ENCODE assay signal across 30 cellular contexts in the genomic region with DNA sequence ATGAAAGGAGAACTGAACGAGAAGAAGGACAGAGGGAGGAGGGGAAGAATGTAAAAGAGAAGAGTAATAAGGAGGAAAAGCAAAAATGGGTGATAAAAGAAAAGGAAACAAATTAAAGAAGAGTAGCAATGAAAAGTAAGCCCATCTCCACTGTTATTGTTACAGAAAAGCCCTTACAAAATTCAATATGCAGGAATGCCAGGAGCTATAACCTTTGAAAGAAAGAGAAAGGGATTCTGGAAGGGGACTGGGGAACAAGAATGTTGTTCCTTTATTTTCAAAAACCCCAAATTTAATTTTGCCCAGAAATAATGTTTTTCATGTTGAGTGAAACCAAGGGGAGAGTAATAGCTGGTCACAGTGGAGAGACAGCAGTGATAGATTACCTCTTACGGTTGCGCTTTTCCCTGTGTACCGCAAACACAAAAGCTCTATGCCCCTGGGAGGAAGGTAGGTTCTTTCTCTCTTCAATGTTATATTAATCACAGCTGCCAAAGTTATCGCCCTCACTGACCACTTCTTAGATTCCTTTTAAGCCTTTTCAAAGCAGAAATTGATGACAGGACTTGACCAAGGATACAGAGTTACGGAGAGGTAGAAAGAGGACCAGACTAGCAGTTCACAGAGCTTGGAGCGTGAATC.
A peak's percentile ranks its signal among the peaks of the same experiment; 100 is the strongest.
DNase-seq lines count a peak whose midpoint lies in the region; ATAC-seq and TF ChIP-seq lines count a peak whose summit lies in the region.
"Had no signal": no experiment of that assay in that cellular context is flagged by ENCODE, and none has a peak within 500 bp of the region (broad histone marks: within the 10 kb centered on the region; RNA-seq: fewer than 3 reads in every experiment).

No MANE protein-coding gene starts in this region.

- H2BK15ac ChIP-seq in mesendoderm (replicated peaks; ENCODE audit: low read depth), result no peak overlapping the region

- no peaks in the 10 kb centered on the region for H3K27me3 ChIP-seq in HUES64 (ENCODE audit: insufficient read depth, low read length)
- no peaks in the 10 kb centered on the region for H3K27me3 ChIP-seq in dorsolateral prefrontal cortex
- no peaks in the 10 kb centered on the region for H3K27me3 ChIP-seq in mesendoderm (ENCODE audit: insufficient read depth, low read length, poor library complexity)
- H3K27me3 ChIP-seq: body of pancreas, gastrocnemius medialis, right lobe of liver, tibial nerve had no signal

- H3K9me3 Mint-ChIP-seq in type B pancreatic cell, result no peaks in the 10 kb centered on the region
- H3K9me3 Mint-ChIP-seq: memory B cell had no signal

- no peaks in the 10 kb centered on the region for H3K36me3 ChIP-seq in HUES64 (ENCODE audit: insufficient read depth, low read length)
- H3K36me3 ChIP-seq in mesendoderm (ENCODE audit: control insufficient read depth, insufficient read depth, low read length), result no peaks in the 10 kb centered on the region
- H3K36me3 ChIP-seq: gastrocnemius medialis, left lung, right lobe of liver, spleen, tibial nerve had no signal

- H4K5ac ChIP-seq in mesendoderm (ENCODE audit: low read length), result no peak overlapping the region

- ATAC-seq in HG03378 (IDR thresholded peaks at IDR 0.05; ENCODE audit: unreplicated experiment) (no peak), GM21423 (IDR thresholded peaks at IDR 0.05; ENCODE audit: unreplicated experiment) (no peak)
- ATAC-seq: activated CD8-positive, alpha-beta memory T cell treated with anti-CD3 and anti-CD28 coated beads, Interleukin-2, amount 10 ng/mL, durations not matched to agents 7 days and 5 days; body of pancreas; gastrocnemius medialis; stimulated activated naive CD8-positive, alpha-beta T cell treated with anti-CD3 and anti-CD28 coated beads, Interleukin-15, amount 100 ng/mL, for 72 hours; T-helper 17 cell had no signal

- no peak overlapping the region for H2BK5ac ChIP-seq in mesendoderm (ENCODE audit: low read length)

- H3K4me3 ChIP-seq in HUES64 (ENCODE audit: low read length), result peak overlapping the region; percentile 45
- H3K4me3 ChIP-seq in dorsolateral prefrontal cortex, result peak overlapping the region in 22 of 59 donors; percentile 1 to 45 (median 18)
- H3K4me3 ChIP-seq in mesendoderm (ENCODE audit: low read length), result no peak overlapping the region
- H3K4me3 ChIP-seq: body of pancreas, gastrocnemius medialis, hepatocyte, left lung, right lobe of liver, spleen, tibial nerve had no signal

- H3K4me1 ChIP-seq in HUES64 (ENCODE audit: insufficient read depth, low read length), result peaks cover 57% of the 10 kb centered on the region
- peaks cover 2% of the 10 kb centered on the region for H3K4me1 ChIP-seq in mesendoderm (ENCODE audit: control insufficient read depth, low read depth, low read length)
- H3K4me1 ChIP-seq: body of pancreas, Caco-2, gastrocnemius medialis, left lung, right lobe of liver, spleen, tibial nerve had no signal

- no peak for DNase-seq in dorsolateral prefrontal cortex
- DNase-seq in mesendoderm, result no peak
- DNase-seq in type B pancreatic cell (ENCODE audit: extremely low spot score, unreplicated experiment), result no peak
- DNase-seq in activated CD4-positive, alpha-beta T cell treated with anti-CD3 and anti-CD28 coated beads for 1 hour, result no peak
- DNase-seq: activated CD4-positive, alpha-beta T cell treated with anti-CD3 and anti-CD28 coated beads, Interleukin-2, amount 50 U/mL, for 4 hours; activated CD8-positive, alpha-beta memory T cell treated with anti-CD3 and anti-CD28 coated beads, Interleukin-2, amount 10 ng/mL, durations not matched to agents 7 days and 5 days; activated T-cell treated with anti-CD3 and anti-CD28 coated beads, Interleukin-2, amount 50 U/mL, for 48 hours; body of pancreas; Caco-2; GOT3; left lung; NCI-H1417 treated with DMSO at 0.1 percent for 48 hours; NCI-H2029 treated with DMSO at 0.1 percent for 48 hours; NCI-H524 treated with DMSO at 0.1 percent for 48 hours; NK-92 treated with Interleukin-12 subunit alpha and Interleukin-12 subunit beta, amount 100 ng/mL, for 24 hours; SK-N-SH; spleen; stimulated activated CD4-positive, alpha-beta T cell treated with anti-CD3 and anti-CD28 coated beads, Interleukin-2, amount 100 ng/mL, for 24 hours; stimulated activated CD8-positive, alpha-beta memory T cell treated with anti-CD3 and anti-CD28 coated beads, Interleukin-4, amount 100 ng/mL, for 48 hours; stimulated activated naive CD8-positive, alpha-beta T cell treated with anti-CD3 and anti-CD28 coated beads, Interleukin-15, amount 100 ng/mL, for 72 hours; T-helper 17 cell had no signal

- peaks cover 19% of the 10 kb centered on the region for H3K27me3 Mint-ChIP-seq in type B pancreatic cell
- H3K27me3 Mint-ChIP-seq: activated CD8-positive, alpha-beta memory T cell treated with anti-CD3 and anti-CD28 coated beads, Interleukin-2, amount 10 ng/mL, durations not matched to agents 7 days and 5 days had no signal

- no peak overlapping the region for H2AK5ac ChIP-seq in mesendoderm (ENCODE audit: low read length)

- no peak overlapping the region for H3K4ac ChIP-seq in mesendoderm (ENCODE audit: low read depth, low read length)

- 12% methylated on average over 7 of the region's 7 CpGs for WGBS in HUES64
- no CpG with 5 or more reads among the region's 7 CpGs for WGBS in mesendoderm (ENCODE audit: extremely low coverage, insufficient coverage, low lambda C conversion rate)

- H2BK120ac ChIP-seq in mesendoderm (ENCODE audit: low read depth, low read length), result no peak overlapping the region

- H3K23ac ChIP-seq in mesendoderm (ENCODE audit: low read length), result no peak overlapping the region

- H3K9ac ChIP-seq in HUES64 (ENCODE audit: low read depth, low read length) (peak overlapping the region; percentile 58), mesendoderm (ENCODE audit: low read length) (peak overlapping the region; percentile 32)
- H3K9ac ChIP-seq: SK-N-SH had no signal

- peak overlapping the region; percentile 23 for H3K4me3 Mint-ChIP-seq in type B pancreatic cell
- H3K4me3 Mint-ChIP-seq: activated CD8-positive, alpha-beta memory T cell treated with anti-CD3 and anti-CD28 coated beads, Interleukin-2, amount 10 ng/mL, durations not matched to agents 7 days and 5 days; memory B cell; stimulated activated naive CD8-positive, alpha-beta T cell treated with anti-CD3 and anti-CD28 coated beads, Interleukin-15, amount 100 ng/mL, for 72 hours; T-helper 17 cell had no signal

- no peaks in the 10 kb centered on the region for H3K79me1 ChIP-seq in mesendoderm (ENCODE audit: low read length)

- H4K8ac ChIP-seq in mesendoderm (ENCODE audit: low read depth, low read length), result no peak overlapping the region

- intact Hi-C loops in dorsolateral prefrontal cortex (cut with DNase I), result loop anchor here (5.0 to 10.0 kb wide), 2 partner anchors 85 to 1498 kb away; a partner anchor contains a TSS

- no peaks in the 10 kb centered on the region for H3K36me3 Mint-ChIP-seq in type B pancreatic cell
- H3K36me3 Mint-ChIP-seq: activated CD8-positive, alpha-beta memory T cell treated with anti-CD3 and anti-CD28 coated beads, Interleukin-2, amount 10 ng/mL, durations not matched to agents 7 days and 5 days; memory B cell had no signal

- peaks cover 31% of the 10 kb centered on the region for H3K4me1 Mint-ChIP-seq in type B pancreatic cell (ENCODE audit: unreplicated experiment)
- H3K4me1 Mint-ChIP-seq: activated CD8-positive, alpha-beta memory T cell treated with anti-CD3 and anti-CD28 coated beads, Interleukin-2, amount 10 ng/mL, durations not matched to agents 7 days and 5 days; memory B cell; stimulated activated naive CD8-positive, alpha-beta T cell treated with anti-CD3 and anti-CD28 coated beads, Interleukin-15, amount 100 ng/mL, for 72 hours; T-helper 17 cell had no signal

- peak overlapping the region; percentile 98 for H3K27ac ChIP-seq in HUES64 (ENCODE audit: low read depth, low read length)
- H3K27ac ChIP-seq in dorsolateral prefrontal cortex, result peak overlapping the region in 51 of 59 donors; percentile 4 to 85 (median 62)
- H3K27ac ChIP-seq in mesendoderm (ENCODE audit: low read depth, low read length), result no peak overlapping the region
- H3K27ac ChIP-seq: body of pancreas, C4-2B, gastrocnemius medialis, hepatocyte, left lung, right lobe of liver, spleen, tibial nerve had no signal

- peak overlapping the region; percentile 42 for H3K4me2 ChIP-seq in mesendoderm (ENCODE audit: low read length)
- H3K4me2 ChIP-seq: hepatocyte, SK-N-SH had no signal

- H3K9me3 ChIP-seq in HUES64 (ENCODE audit: insufficient read depth, low read depth, low read length), result no peaks in the 10 kb centered on the region
- H3K9me3 ChIP-seq: body of pancreas, Caco-2, gastrocnemius medialis, left lung, right lobe of liver, SK-N-SH, spleen, tibial nerve had no signal

- no peak overlapping the region for H3K27ac Mint-ChIP-seq in type B pancreatic cell
- H3K27ac Mint-ChIP-seq: activated CD8-positive, alpha-beta memory T cell treated with anti-CD3 and anti-CD28 coated beads, Interleukin-2, amount 10 ng/mL, durations not matched to agents 7 days and 5 days; memory B cell; stimulated activated naive CD8-positive, alpha-beta T cell treated with anti-CD3 and anti-CD28 coated beads, Interleukin-15, amount 100 ng/mL, for 72 hours; T-helper 17 cell had no signal

- H3K79me2 ChIP-seq in mesendoderm (ENCODE audit: control insufficient read depth, insufficient read depth, low read length), result no peaks in the 10 kb centered on the region
- H3K79me2 ChIP-seq: hepatocyte had no signal

- no peak for TF ChIP-seq CTCF in dorsolateral prefrontal cortex (IDR thresholded peaks at IDR 0.05 in 54 of 56, conservative IDR thresholded peaks at IDR 0.05 in 2 of 56; ENCODE audit: low read depth in 1 of 56, partially characterized antibody in 56 of 56)
- no peak for TF ChIP-seq CTCF in type B pancreatic cell (conservative IDR thresholded peaks at IDR 0.05)

- H3K18ac ChIP-seq in mesendoderm (ENCODE audit: low read length), result peak overlapping the region; percentile 64

- peak overlapping the region; percentile 29 for H3K56ac ChIP-seq in mesendoderm (ENCODE audit: low read length)
